ENCODE assay signal across 9 cellular contexts in genomic region chr3:100993309-100993708, GRCh38. TPM values are rescaled to one million over a fixed set of nuclear protein-coding genes. Genes with fewer than 3 reads are reported as not detected.
DNase-seq lines count a peak whose midpoint lies in the region; ATAC-seq and TF ChIP-seq lines count a peak whose summit lies in the region.
"Had no signal": no experiment of that assay in that cellular context is flagged by ENCODE, and none has a peak within 500 bp of the region (broad histone marks: within the 10 kb centered on the region; RNA-seq: fewer than 3 reads in every experiment).

Gene ABI3BP (minus strand): TSS chr3:100993421. CDS start chr3:100993384, 37 bp downstream.

- TF ChIP-seq CTCF in HFFc6 (IDR thresholded peaks at IDR 0.05) (no peak), WI38 (IDR thresholded peaks at IDR 0.05; ENCODE audit: low read depth, low read length) (no peak), psoas muscle (IDR thresholded peaks at IDR 0.05) (no peak), GM10248 (IDR thresholded peaks at IDR 0.05; ENCODE audit: control extremely low read depth, extremely low read depth, low read depth, missing control alignments) (no peak)

- H3K9me3 ChIP-seq in psoas muscle, result no peaks in the 10 kb centered on the region
- H3K9me3 ChIP-seq: neutrophil had no signal

- intact Hi-C loops in Right ventricle myocardium superior (cut with DNase I), result no loop called here
- intact Hi-C loops in psoas muscle (cut with DNase I), result no loop called here

- H3K9me3 Mint-ChIP-seq in HFFc6, result no peaks in the 10 kb centered on the region

- H3K4me1 ChIP-seq in psoas muscle, result no peaks in the 10 kb centered on the region

- CTCF ChIA-PET in GM10248 (lab: Yijun Ruan, JAX), result interaction anchor here (1.3 kb wide), 1 partner anchor 10 kb away, joined by 4 read pairs; no protein-coding TSS in a partner anchor

- H3K36me3 Mint-ChIP-seq in HFFc6 (ENCODE audit: low read depth), result no peaks in the 10 kb centered on the region

- H3K4me3 Mint-ChIP-seq in HFFc6, result peak within 1 kb of the TSS; percentile 93

- ATAC-seq in Right ventricle myocardium superior (ENCODE audit: poor library complexity) (peak; percentile 95), psoas muscle (peak; percentile 47 to 85 (median 76)), GM21529 (IDR thresholded peaks at IDR 0.05; ENCODE audit: unreplicated experiment) (no peak), HG03520 (IDR thresholded peaks at IDR 0.05; ENCODE audit: unreplicated experiment) (no peak)

- POLR2A ChIA-PET in GM10248 (lab: Yijun Ruan, JAX), result no interaction called here

- DNase-seq in HFFc6 (peak; percentile 79), Right ventricle myocardium superior (peak; percentile 82), psoas muscle (peak; percentile 73 to 80), cerebellar nuclear complex (lab: John Stamatoyannopoulos, UW) (no peak), GM10248 (ENCODE audit: extremely low spot score) (no peak)

- peaks cover 26% of the 10 kb centered on the region for H3K4me1 Mint-ChIP-seq in HFFc6 (ENCODE audit: low read depth)

- no peaks in the 10 kb centered on the region for H3K27me3 ChIP-seq in psoas muscle (ENCODE audit: insufficient read depth in 3 of 3, low read length in 2 of 3)

- H3K27me3 Mint-ChIP-seq in HFFc6 (ENCODE audit: insufficient read depth), result peaks cover 1% of the 10 kb centered on the region; the same call in 1 of the 2 replicates

- H3K4me3 ChIP-seq in WI38 (ENCODE audit: low read depth, low read length), result peak within 1 kb of the TSS; percentile 48
- H3K4me3 ChIP-seq in psoas muscle, result peak within 1 kb of the TSS; percentile 50

- 5 to 21% (median 8%) methylated on average over 5 of the region's 5 CpGs for WGBS in psoas muscle, 3 donors

- H3K27ac Mint-ChIP-seq in HFFc6, result peak within 1 kb of the TSS; percentile 80

- H3K36me3 ChIP-seq in psoas muscle (ENCODE audit: insufficient read depth in 1 of 2, low read depth in 1 of 2), result no peaks in the 10 kb centered on the region
- H3K36me3 ChIP-seq: neutrophil had no signal

- peak within 1 kb of the TSS; percentile 17 for H3K27ac ChIP-seq in psoas muscle
- H3K27ac ChIP-seq: neutrophil had no signal

RNA-seq across cellular contexts. Expression of gene ABI3BP, which starts in this region (rescaled TPM):
- total RNA-seq in HFFc6 (2021; fragmentation: NEBNext Ultra II Directional; extraction: Animal tissue kit (Norgen Biotek cat#: 25700)), result 10 to 100 TPM; 12.4 to 27.8 (median 24.6) TPM
- total RNA-seq in Right ventricle myocardium superior (28.8 TPM), psoas muscle (10 to 100 TPM in 2 of 4 donors, 1 to 10 TPM in 2; 6.7 to 23.9 (median 10.4) TPM)
- polyA plus RNA-seq in psoas muscle, result 1 to 10 TPM; 1.6 to 8.4 (median 2.6) TPM

Comparison
In these comparisons a context has a peak if more than half of its experiments do, and no peak if none do; other contexts are left out.
1. DNase-seq: peak in HFFc6 (single experiment), Right ventricle myocardium superior (single experiment) and psoas muscle (2 of 2); none in cerebellar nuclear complex (0 of 2) and GM10248 (single experiment).
2. ATAC-seq: peak in Right ventricle myocardium superior (single experiment) and psoas muscle (4 of 4); none in GM21529 (single experiment) and HG03520 (single experiment).